ENCODE assay signal across 24 cellular contexts in the genomic region with DNA sequence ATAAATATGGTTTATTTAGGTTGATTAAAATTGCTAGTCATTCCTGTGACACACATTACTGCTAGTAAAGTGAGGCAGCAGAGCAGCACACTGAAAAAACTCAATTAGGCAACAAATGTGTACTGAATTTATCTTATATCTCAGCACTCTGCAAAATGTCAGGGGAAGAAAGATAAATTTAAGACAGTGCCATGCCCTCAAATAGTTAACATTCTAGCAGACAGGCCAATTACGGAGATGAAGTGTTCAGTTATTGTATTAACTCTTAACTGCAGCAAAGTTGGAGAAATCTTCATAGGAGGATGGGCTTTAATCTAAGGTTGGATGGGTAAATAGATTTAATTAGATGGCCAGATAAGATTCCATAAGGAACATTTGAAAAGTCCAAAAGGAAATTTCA.
DNase-seq lines count a peak whose midpoint lies in the region; ATAC-seq and TF ChIP-seq lines count a peak whose summit lies in the region.
"Had no signal": no experiment of that assay in that cellular context is flagged by ENCODE, and none has a peak within 500 bp of the region (broad histone marks: within the 10 kb centered on the region; RNA-seq: fewer than 3 reads in every experiment).

No MANE protein-coding gene starts in this region.

- H3K4me1 ChIP-seq in SK-N-SH (ENCODE audit: control insufficient read depth in 1 of 2, insufficient read depth in 2 of 2, low read depth in 1 of 2, low read length in 1 of 2), result peaks cover 0 to 5% of the 10 kb centered on the region in 2 experiments; a peak in 2 of 4 replicates
- H3K4me1 ChIP-seq: BLaER1 had no signal

- no peak for ATAC-seq in HG03280 (IDR thresholded peaks at IDR 0.05; ENCODE audit: unreplicated experiment)
- ATAC-seq in left colon, result no peak
- no peak for ATAC-seq in activated T-helper 17 cell treated with anti-CD3 and anti-CD28 coated beads, Interleukin-2, amount 50 U/mL, for 72 hours (replicated peaks)
- ATAC-seq: GM12878 had no signal

- peaks cover 0 to 24% of the 10 kb centered on the region in 2 experiments for H3K36me3 ChIP-seq in SK-N-SH (replicated peaks in 1 of 2; ENCODE audit: control insufficient read depth in 1 of 2, insufficient read depth in 2 of 2, low read length in 1 of 2)
- H3K36me3 ChIP-seq: BE2C had no signal

- H3K9me2 ChIP-seq in SK-N-SH, result no peaks in the 10 kb centered on the region

- intact Hi-C loops in left colon (cut with DNase I, micrococcal nuclease), result no loop called here

- H3K27ac Mint-ChIP-seq in nephron progenitor cell, result peak overlapping the region; percentile 32
- H3K27ac Mint-ChIP-seq in activated T-helper 17 cell treated with anti-CD3 and anti-CD28 coated beads, Interleukin-2, amount 50 U/mL, for 72 hours, result no peak overlapping the region
- H3K27ac Mint-ChIP-seq: CD4-positive, alpha-beta memory T cell; CD4-positive, CD25-positive, alpha-beta regulatory T cell; CD8-positive, alpha-beta memory T cell had no signal

- no peaks in the 10 kb centered on the region for H3K4me1 Mint-ChIP-seq in nephron progenitor cell
- no peaks in the 10 kb centered on the region for H3K4me1 Mint-ChIP-seq in activated T-helper 17 cell treated with anti-CD3 and anti-CD28 coated beads, Interleukin-2, amount 50 U/mL, for 72 hours
- H3K4me1 Mint-ChIP-seq: CD14-positive monocyte had no signal

- no peaks in the 10 kb centered on the region for H3K9me3 ChIP-seq in SK-N-SH
- H3K9me3 ChIP-seq: BE2C had no signal

- POLR2A ChIA-PET in SK-N-SH (lab: Yijun Ruan, JAX), result no interaction called here

- peaks cover 3% of the 10 kb centered on the region for H3F3A ChIP-seq in SK-N-SH (replicated peaks; ENCODE audit: insufficient read depth)

- peaks cover 51% of the 10 kb centered on the region for H3K36me3 Mint-ChIP-seq in nephron progenitor cell (ENCODE audit: low read depth)
- peaks cover 50% of the 10 kb centered on the region for H3K36me3 Mint-ChIP-seq in activated T-helper 17 cell treated with anti-CD3 and anti-CD28 coated beads, Interleukin-2, amount 50 U/mL, for 72 hours (ENCODE audit: low read depth)

- H3K4me2 ChIP-seq in SK-N-SH, result no peak overlapping the region
- H3K4me2 ChIP-seq: BLaER1 had no signal

- DNase-seq in SK-N-SH, result peak; percentile 17
- DNase-seq in amniotic epithelial cell (ENCODE audit: low read depth), result peak; percentile 33
- DNase-seq in nephron progenitor cell, result no peak
- DNase-seq in cerebellar nuclear complex (lab: John Stamatoyannopoulos, UW), result no peak
- no peak for DNase-seq in left colon
- DNase-seq: 8988T; ACHN; C1 segment of cervical spinal cord; CD4-positive, alpha-beta memory T cell; CD4-positive, CD25-positive, alpha-beta regulatory T cell; CD8-positive, alpha-beta memory T cell; COR-L47; DMS 273 treated with DMSO at 0.1 percent for 48 hours; DMS153; DMS53; DND-41; EL; GDM1 had no signal

- H3K79me2 ChIP-seq in SK-N-SH (ENCODE audit: insufficient read depth), result no peaks in the 10 kb centered on the region; the same call in 1 of the 2 replicates

- TF ChIP-seq RAD21 in SK-N-SH (IDR thresholded peaks at IDR 0.05; ENCODE audit: low read length), result no peak

- H3K4me3 Mint-ChIP-seq in nephron progenitor cell, result no peak overlapping the region
- no peak overlapping the region for H3K4me3 Mint-ChIP-seq in activated T-helper 17 cell treated with anti-CD3 and anti-CD28 coated beads, Interleukin-2, amount 50 U/mL, for 72 hours
- H3K4me3 Mint-ChIP-seq: CD14-positive monocyte; CD4-positive, alpha-beta memory T cell; CD4-positive, CD25-positive, alpha-beta regulatory T cell; CD8-positive, alpha-beta memory T cell had no signal

- no peak overlapping the region for H3K9ac ChIP-seq in SK-N-SH
- H3K9ac ChIP-seq: BLaER1 had no signal

- peak in 1 of 2 experiments; percentile 43; a peak in 1 of 4 replicates for TF ChIP-seq EP300 in SK-N-SH (IDR thresholded peaks at IDR 0.05; ENCODE audit: borderline replicate concordance in 1 of 2, low read depth in 1 of 2, low read length in 1 of 2)

- H3K27ac ChIP-seq in SK-N-SH (ENCODE audit: low read depth in 2 of 2, low read length in 1 of 2), result no peak overlapping the region
- H3K27ac ChIP-seq: BLaER1 had no signal

- no peaks in the 10 kb centered on the region for H4K20me1 ChIP-seq in SK-N-SH (ENCODE audit: insufficient read depth)
- H4K20me1 ChIP-seq: BLaER1 had no signal

- CTCF ChIA-PET in SK-N-SH (lab: Yijun Ruan, JAX), result interaction anchor here (1.1 to 7.6 kb wide), 2 partner anchors 13 to 27 kb away, joined by 3 to 44 read pairs; no protein-coding TSS in a partner anchor

- WGBS in SK-N-SH (ENCODE audit: low lambda C conversion rate), result 86% methylated on average over 1 of the region's 1 CpG

- H3K4me3 ChIP-seq in SK-N-SH (ENCODE audit: low read depth in 2 of 2, low read length in 1 of 2), result no peak overlapping the region
- H3K4me3 ChIP-seq: BLaER1, GM12878 had no signal

- no peaks in the 10 kb centered on the region for H3K27me3 ChIP-seq in SK-N-SH (ENCODE audit: insufficient read depth)
- H3K27me3 ChIP-seq: BE2C, BLaER1 had no signal

- no peaks in the 10 kb centered on the region for H3K27me3 Mint-ChIP-seq in nephron progenitor cell (ENCODE audit: low read depth, poor library complexity)
- no peaks in the 10 kb centered on the region for H3K27me3 Mint-ChIP-seq in activated T-helper 17 cell treated with anti-CD3 and anti-CD28 coated beads, Interleukin-2, amount 50 U/mL, for 72 hours
- H3K27me3 Mint-ChIP-seq: CD4-positive, alpha-beta memory T cell; CD4-positive, CD25-positive, alpha-beta regulatory T cell; CD8-positive, alpha-beta memory T cell had no signal

- peaks cover 11% of the 10 kb centered on the region for H3K9me3 Mint-ChIP-seq in nephron progenitor cell
- H3K9me3 Mint-ChIP-seq in activated T-helper 17 cell treated with anti-CD3 and anti-CD28 coated beads, Interleukin-2, amount 50 U/mL, for 72 hours, result no peaks in the 10 kb centered on the region
- H3K9me3 Mint-ChIP-seq: CD4-positive, alpha-beta memory T cell; CD4-positive, CD25-positive, alpha-beta regulatory T cell; CD8-positive, alpha-beta memory T cell had no signal

- H2AFZ ChIP-seq in SK-N-SH (ENCODE audit: low read depth), result no peak overlapping the region

- TF ChIP-seq CTCF in SK-N-SH (IDR thresholded peaks at IDR 0.05) (no peak), nephron progenitor cell (IDR thresholded peaks at IDR 0.05) (no peak)

TF ChIP-seq in SK-N-SH, 30 proteins besides CTCF, POLR2A, EP300 and RAD21:
- TF ChIP-seq TEAD4 (IDR thresholded peaks at IDR 0.05; ENCODE audit: borderline replicate concordance, insufficient read depth) (no peak), GATA2 (CRISPR knock-in tag; IDR thresholded peaks at IDR 0.05) (peak; percentile 71), POLR2AphosphoS5 (IDR thresholded peaks at IDR 0.05; ENCODE audit: low read depth, low read length) (no peak), TAF1 (IDR thresholded peaks at IDR 0.05; ENCODE audit: borderline replicate concordance, low read depth, low read length) (no peak), TCF12 (IDR thresholded peaks at IDR 0.05) (no peak), RCOR1 (IDR thresholded peaks at IDR 0.05; ENCODE audit: low read length) (peak; percentile 64), EZH2phosphoT487 (IDR thresholded peaks at IDR 0.05; ENCODE audit: borderline replicate concordance, low read depth) (no peak), NFIC (IDR thresholded peaks at IDR 0.05; ENCODE audit: borderline replicate concordance) (no peak), SIN3A (IDR thresholded peaks at IDR 0.05; ENCODE audit: borderline replicate concordance, low read depth, low read length) (no peak), CHD2 (IDR thresholded peaks at IDR 0.05; ENCODE audit: low read length, partially characterized antibody) (no peak), MEF2A (IDR thresholded peaks at IDR 0.05; ENCODE audit: borderline replicate concordance, low read depth) (no peak), RFX5 (IDR thresholded peaks at IDR 0.05; ENCODE audit: low read length) (no peak), RXRA (IDR thresholded peaks at IDR 0.05; ENCODE audit: borderline replicate concordance, low read depth) (no peak), MXI1 (IDR thresholded peaks at IDR 0.05; ENCODE audit: low read depth, low read length) (no peak)
- TF ChIP-seq, protein P1, sequence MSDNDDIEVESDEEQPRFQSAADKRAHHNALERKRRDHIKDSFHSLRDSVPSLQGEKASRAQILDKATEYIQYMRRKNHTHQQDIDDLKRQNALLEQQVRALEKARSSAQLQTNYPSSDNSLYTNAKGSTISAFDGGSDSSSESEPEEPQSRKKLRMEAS (IDR thresholded peaks at IDR 0.05; ENCODE audit: low read depth), result no peak
- TF ChIP-seq, protein P2, sequence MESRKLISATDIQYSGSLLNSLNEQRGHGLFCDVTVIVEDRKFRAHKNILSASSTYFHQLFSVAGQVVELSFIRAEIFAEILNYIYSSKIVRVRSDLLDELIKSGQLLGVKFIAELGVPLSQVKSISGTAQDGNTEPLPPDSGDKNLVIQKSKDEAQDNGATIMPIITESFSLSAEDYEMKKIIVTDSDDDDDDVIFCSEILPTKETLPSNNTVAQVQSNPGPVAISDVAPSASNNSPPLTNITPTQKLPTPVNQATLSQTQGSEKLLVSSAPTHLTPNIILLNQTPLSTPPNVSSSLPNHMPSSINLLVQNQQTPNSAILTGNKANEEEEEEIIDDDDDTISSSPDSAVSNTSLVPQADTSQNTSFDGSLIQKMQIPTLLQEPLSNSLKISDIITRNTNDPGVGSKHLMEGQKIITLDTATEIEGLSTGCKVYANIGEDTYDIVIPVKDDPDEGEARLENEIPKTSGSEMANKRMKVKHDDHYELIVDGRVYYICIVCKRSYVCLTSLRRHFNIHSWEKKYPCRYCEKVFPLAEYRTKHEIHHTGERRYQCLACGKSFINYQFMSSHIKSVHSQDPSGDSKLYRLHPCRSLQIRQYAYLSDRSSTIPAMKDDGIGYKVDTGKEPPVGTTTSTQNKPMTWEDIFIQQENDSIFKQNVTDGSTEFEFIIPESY (IDR thresholded peaks at IDR 0.05; ENCODE audit: borderline replicate concordance, low read depth), result no peak
TF ChIP-seq in SK-N-SH: peak in this region for 2.

Comparison
In these comparisons a context has a peak if more than half of its experiments do, and no peak if none do; other contexts are left out.
1. DNase-seq: peak in SK-N-SH (single experiment) and amniotic epithelial cell (single experiment); none in nephron progenitor cell (single experiment), cerebellar nuclear complex (0 of 2) and left colon (0 of 2).